In the genomic region with DNA sequence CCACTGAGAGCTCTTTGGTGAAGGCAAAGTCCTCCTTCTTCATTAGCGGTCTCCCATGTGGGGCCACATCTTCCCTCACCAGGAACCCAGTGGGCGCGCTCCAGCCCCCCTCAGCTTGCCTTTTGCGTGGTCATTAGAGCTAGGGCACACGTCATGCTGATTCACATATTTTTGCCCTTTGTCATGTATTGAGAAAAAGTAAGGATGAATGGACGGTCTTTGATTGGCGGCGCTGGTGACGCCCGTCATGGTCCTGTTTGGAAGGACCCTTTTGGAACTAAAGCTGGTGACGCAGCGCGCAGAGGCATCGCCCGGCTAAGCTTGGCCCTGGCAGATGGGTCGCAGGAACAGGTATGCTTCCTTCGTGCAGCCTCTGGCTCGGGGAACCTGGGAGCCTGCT, we compare ENCODE assay signal across 21 cellular contexts. TPM values are rescaled to one million over a fixed set of nuclear protein-coding genes. Genes with fewer than 3 reads are reported as not detected.
DNase-seq lines count a peak whose midpoint lies in the region; ATAC-seq and TF ChIP-seq lines count a peak whose summit lies in the region.
"Had no signal": no experiment of that assay in that cellular context is flagged by ENCODE, and none has a peak within 500 bp of the region (broad histone marks: within the 10 kb centered on the region; RNA-seq: fewer than 3 reads in every experiment).

No MANE protein-coding gene starts in this region.

- H3K79me1 ChIP-seq in mesenchymal stem cell (replicated peaks; ENCODE audit: low read length, poor library complexity, severe bottlenecking) = no peaks in the 10 kb centered on the region

- no peak for TF ChIP-seq EP300 in ovary (IDR thresholded peaks at IDR 0.05)

- no peak for TF ChIP-seq POLR2A in ovary (IDR thresholded peaks at IDR 0.05)

- H2BK5ac ChIP-seq in mesenchymal stem cell (ENCODE audit: low read depth, low read length, poor library complexity, severe bottlenecking) = no peak overlapping the region

- no peak overlapping the region for H3K4me2 ChIP-seq in mammary epithelial cell (ENCODE audit: insufficient read depth, low read depth, low read length)
- H3K4me2 ChIP-seq in mesenchymal stem cell (ENCODE audit: low read length, poor library complexity, severe bottlenecking) = no peak overlapping the region

- dilution Hi-C loops in mammary epithelial cell (cut with HindIII; ENCODE audit: low sequenced_read_pairs) = no loop called here

- H3K36me3 Mint-ChIP-seq in MCF 10A (ENCODE audit: insufficient read depth, unreplicated experiment) = no peaks in the 10 kb centered on the region
- H3K36me3 Mint-ChIP-seq in activated naive CD8-positive, alpha-beta T cell treated with anti-CD3 and anti-CD28 coated beads, Interleukin-2, amount 50 U/mL, for 24 hours (ENCODE audit: low read depth) = no peaks in the 10 kb centered on the region

- H2BK12ac ChIP-seq in mesenchymal stem cell (ENCODE audit: low read length in 2 of 2) = peak overlapping the region; percentile 38 to 95

- no peaks in the 10 kb centered on the region for H3K9me3 Mint-ChIP-seq in MCF 10A (ENCODE audit: unreplicated experiment)
- H3K9me3 Mint-ChIP-seq in activated naive CD8-positive, alpha-beta T cell treated with anti-CD3 and anti-CD28 coated beads, Interleukin-2, amount 50 U/mL, for 24 hours = no peaks in the 10 kb centered on the region
- H3K9me3 Mint-ChIP-seq: CD4-positive, CD25-positive, alpha-beta regulatory T cell; HFFc6 had no signal

- H3K79me2 ChIP-seq in mammary epithelial cell (ENCODE audit: insufficient read depth, low read length) = no peaks in the 10 kb centered on the region

- peak overlapping the region; percentile 49 for H2BK15ac ChIP-seq in mesenchymal stem cell (ENCODE audit: low read depth, poor library complexity, severe bottlenecking)

- no peaks in the 10 kb centered on the region for H4K20me1 ChIP-seq in mammary epithelial cell (ENCODE audit: insufficient read depth, low read length)

- WGBS in mammary epithelial cell (ENCODE audit: low coverage, missing lambda C conversion rate) = 96% methylated on average over 18 of the region's 18 CpGs
- WGBS in mesenchymal stem cell = 89% methylated on average over 18 of the region's 18 CpGs
- WGBS in ovary, 3 donors = 92 to 94% (median 94%) methylated on average over 18 of the region's 18 CpGs

- no peak overlapping the region for H3K27ac ChIP-seq in mammary epithelial cell (ENCODE audit: insufficient read depth, low read depth, low read length)
- H3K27ac ChIP-seq in brain microvascular endothelial cell = no peak overlapping the region
- H3K27ac ChIP-seq in mesenchymal stem cell (ENCODE audit: low read length, poor library complexity, severe bottlenecking) = peak overlapping the region; percentile 46
- H3K27ac ChIP-seq in ovary = no peak overlapping the region
- H3K27ac ChIP-seq: SK-N-MC had no signal

- peak overlapping the region; percentile 18 to 69 for H3K18ac ChIP-seq in mesenchymal stem cell (ENCODE audit: low read depth in 1 of 2, low read length in 2 of 2)

- H3K4me1 Mint-ChIP-seq in MCF 10A (ENCODE audit: insufficient read depth, unreplicated experiment) = no peaks in the 10 kb centered on the region
- no peaks in the 10 kb centered on the region for H3K4me1 Mint-ChIP-seq in activated naive CD8-positive, alpha-beta T cell treated with anti-CD3 and anti-CD28 coated beads, Interleukin-2, amount 50 U/mL, for 24 hours
- H3K4me1 Mint-ChIP-seq: B cell had no signal

- no peak overlapping the region for H3K23ac ChIP-seq in mesenchymal stem cell (ENCODE audit: low read length in 2 of 2)

- peak overlapping the region in 1 of 2 experiments; percentile 57 for H3K14ac ChIP-seq in mesenchymal stem cell (ENCODE audit: low read length in 2 of 2)

- POLR2A ChIA-PET in MCF 10A (lab: Yijun Ruan, JAX) = no interaction called here

- H3K9me3 ChIP-seq in mammary epithelial cell (replicated peaks; ENCODE audit: insufficient read depth, low read length) = no peaks in the 10 kb centered on the region
- no peaks in the 10 kb centered on the region for H3K9me3 ChIP-seq in mesenchymal stem cell (ENCODE audit: control insufficient read depth, low read length)
- no peaks in the 10 kb centered on the region for H3K9me3 ChIP-seq in ovary

- intact Hi-C loops in mammary epithelial cell (cut with micrococcal nuclease) (no loop called here), MCF 10A (cut with micrococcal nuclease) (no loop called here), ovary (cut with DNase I) (no loop called here)

- H3K36me3 ChIP-seq in mammary epithelial cell (ENCODE audit: insufficient read depth, low read length) (no peaks in the 10 kb centered on the region), brain microvascular endothelial cell (replicated peaks) (no peaks in the 10 kb centered on the region), mesenchymal stem cell (ENCODE audit: control insufficient read depth in 1 of 2, insufficient read depth in 2 of 2, low read depth in 1 of 2, low read length in 2 of 2) (peaks cover 0 to 22% of the 10 kb centered on the region in 2 experiments), ovary (no peaks in the 10 kb centered on the region)

- peak overlapping the region; percentile 91 for H2AK5ac ChIP-seq in mesenchymal stem cell (ENCODE audit: low read length, severe bottlenecking)

- no peak for ATAC-seq in activated naive CD8-positive, alpha-beta T cell treated with anti-CD3 and anti-CD28 coated beads, Interleukin-2, amount 50 U/mL, for 24 hours
- ATAC-seq in HG03159 (IDR thresholded peaks at IDR 0.05; ENCODE audit: unreplicated experiment) = no peak

- CTCF ChIA-PET in mammary epithelial cell (lab: Charles Lee; ENCODE audit: low non-redundant PET) (no interaction called here), MCF 10A (lab: Yijun Ruan, JAX) (interaction anchor here (0.9 to 8.2 kb wide), 2 partner anchors 113 to 152 kb away, joined by 5 to 111 read pairs; no protein-coding TSS in a partner anchor)

- no peaks in the 10 kb centered on the region for H3K27me3 Mint-ChIP-seq in MCF 10A (ENCODE audit: insufficient read depth, unreplicated experiment)
- H3K27me3 Mint-ChIP-seq in activated naive CD8-positive, alpha-beta T cell treated with anti-CD3 and anti-CD28 coated beads, Interleukin-2, amount 50 U/mL, for 24 hours = no peaks in the 10 kb centered on the region
- H3K27me3 Mint-ChIP-seq: B cell; CD4-positive, CD25-positive, alpha-beta regulatory T cell had no signal

- peak overlapping the region; percentile 0 for H4K91ac ChIP-seq in mesenchymal stem cell (ENCODE audit: low read length)

- H2BK120ac ChIP-seq in mesenchymal stem cell (ENCODE audit: low read depth, low read length) = no peak overlapping the region

- BruUV-seq in mammary epithelial cell (replicated peaks; lab: Mats Ljungman, UMichigan) = TSS peak; percentile 74
- no TSS peak for BruUV-seq in MCF 10A (replicated peaks; lab: Mats Ljungman, UMichigan)

- H3K27ac Mint-ChIP-seq in MCF 10A (ENCODE audit: low read depth, unreplicated experiment) = no peak overlapping the region
- H3K27ac Mint-ChIP-seq in activated naive CD8-positive, alpha-beta T cell treated with anti-CD3 and anti-CD28 coated beads, Interleukin-2, amount 50 U/mL, for 24 hours = no peak overlapping the region
- H3K27ac Mint-ChIP-seq: B cell; CD4-positive, CD25-positive, alpha-beta regulatory T cell; HFFc6 had no signal

- H3K27me3 ChIP-seq in mammary epithelial cell (ENCODE audit: insufficient read depth, low read length) (no peaks in the 10 kb centered on the region), brain microvascular endothelial cell (replicated peaks) (no peaks in the 10 kb centered on the region), mesenchymal stem cell (ENCODE audit: control insufficient read depth in 1 of 2, insufficient read depth in 1 of 2, low read length in 2 of 2) (no peaks in the 10 kb centered on the region), ovary (no peaks in the 10 kb centered on the region)

- DNase-seq in mammary epithelial cell = no peak
- DNase-seq in MCF 10A (ENCODE audit: unreplicated experiment) = no peak
- no peak for DNase-seq in brain microvascular endothelial cell
- DNase-seq in mesenchymal stem cell = no peak
- no peak for DNase-seq in ovary
- DNase-seq in activated naive CD8-positive, alpha-beta T cell treated with anti-CD3 and anti-CD28 coated beads, Interleukin-2, amount 50 U/mL, for 24 hours = no peak
- DNase-seq: CD4-positive, CD25-positive, alpha-beta regulatory T cell; COR-L47; DMS153; H7; HFFc6; NCI-H1105; NCI-H2081 treated with DMSO at 0.1 percent for 48 hours; NCI-H510A; NCI-H774; OCI-M1; Right ventricle myocardium superior had no signal

- peak overlapping the region in 1 of 2 experiments; percentile 56 for H3K4ac ChIP-seq in mesenchymal stem cell (ENCODE audit: low read depth in 1 of 2, low read length in 2 of 2)

- H2AFZ ChIP-seq in mammary epithelial cell (ENCODE audit: low read depth, low read length) (no peak overlapping the region), mesenchymal stem cell (ENCODE audit: low read depth, low read length) (no peak overlapping the region)

- in situ Hi-C loops in mammary epithelial cell (cut with MboI; ENCODE audit: low sequenced_read_pairs in 2 of 2) (no loop called here), brain microvascular endothelial cell (cut with HindIII; ENCODE audit: low pct_ligation_motif_present, low sequenced_read_pairs) (no loop called here)

- no peak overlapping the region for H3K9ac ChIP-seq in mammary epithelial cell (ENCODE audit: insufficient read depth, low read length)
- no peak overlapping the region for H3K9ac ChIP-seq in mesenchymal stem cell (ENCODE audit: low read length)

- H4K8ac ChIP-seq in mesenchymal stem cell (ENCODE audit: low read length) = no peak overlapping the region

- no peak overlapping the region for H3K4me3 ChIP-seq in mammary epithelial cell (replicated peaks in 1 of 3; ENCODE audit: insufficient read depth in 1 of 3, low read depth in 2 of 3, low read length in 3 of 3)
- peak overlapping the region; percentile 18 for H3K4me3 ChIP-seq in brain microvascular endothelial cell (ENCODE audit: low read depth, low read length)
- H3K4me3 ChIP-seq in mesenchymal stem cell (ENCODE audit: insufficient read depth in 1 of 2, low read depth in 1 of 2, low read length in 2 of 2) = peak overlapping the region in 1 of 2 experiments; percentile 80
- no peak overlapping the region for H3K4me3 ChIP-seq in ovary
- H3K4me3 ChIP-seq: SK-N-MC had no signal

- TF ChIP-seq CTCF in mammary epithelial cell (conservative IDR thresholded peaks at IDR 0.05 in 1 of 2, IDR thresholded peaks at IDR 0.05 in 1 of 2; ENCODE audit: extremely low read depth in 1 of 2, insufficient read depth in 1 of 2, low read depth in 1 of 2, low read length in 2 of 2) (no peak), MCF 10A (IDR thresholded peaks at IDR 0.05; ENCODE audit: unreplicated experiment) (no peak), brain microvascular endothelial cell (IDR thresholded peaks at IDR 0.05; ENCODE audit: low read depth, low read length, missing control alignments) (no peak), ovary (IDR thresholded peaks at IDR 0.05) (no peak)

- no peak overlapping the region for H3K4me3 Mint-ChIP-seq in MCF 10A (ENCODE audit: unreplicated experiment)
- H3K4me3 Mint-ChIP-seq in activated naive CD8-positive, alpha-beta T cell treated with anti-CD3 and anti-CD28 coated beads, Interleukin-2, amount 50 U/mL, for 24 hours = no peak overlapping the region
- H3K4me3 Mint-ChIP-seq: B cell; CD4-positive, CD25-positive, alpha-beta regulatory T cell; HFFc6 had no signal

- peaks cover 7% of the 10 kb centered on the region for H3K4me1 ChIP-seq in mammary epithelial cell (ENCODE audit: insufficient read depth, low read length)
- peaks cover 22% of the 10 kb centered on the region for H3K4me1 ChIP-seq in mesenchymal stem cell (ENCODE audit: control insufficient read depth, insufficient read depth, low read depth, low read length)
- H3K4me1 ChIP-seq in ovary (ENCODE audit: insufficient read depth) = no peaks in the 10 kb centered on the region

RNA-seq across cellular contexts. Expression of gene SLC14A1, which starts 3.1 kb away (rescaled TPM):
- under 1 TPM in 1 of 2 donors, not detected in 1; under 0.01 TPM for total RNA-seq in mammary epithelial cell
- 0.05 TPM for polyA plus RNA-seq in mammary epithelial cell
- not detected for polyA minus RNA-seq in mammary epithelial cell
- not detected in 2 replicates for total RNA-seq in MCF 10A (2022)
- polyA plus RNA-seq in mesenchymal stem cell (2013, experiment 1 of 2) = 1.1 TPM
- 1.3 TPM for polyA plus RNA-seq in mesenchymal stem cell (2013, experiment 2 of 2)
- under 1 TPM in 6 of 7 donors, not detected in 1; 0.20 to 0.50 (median 0.43) TPM for total RNA-seq in ovary
- 1 to 10 TPM in 1 of 2 donors, under 1 TPM in 1; 0.24 to 3.3 TPM for polyA plus RNA-seq in ovary
- total RNA-seq: A172, H7 had no signal
